In the genomic region with DNA sequence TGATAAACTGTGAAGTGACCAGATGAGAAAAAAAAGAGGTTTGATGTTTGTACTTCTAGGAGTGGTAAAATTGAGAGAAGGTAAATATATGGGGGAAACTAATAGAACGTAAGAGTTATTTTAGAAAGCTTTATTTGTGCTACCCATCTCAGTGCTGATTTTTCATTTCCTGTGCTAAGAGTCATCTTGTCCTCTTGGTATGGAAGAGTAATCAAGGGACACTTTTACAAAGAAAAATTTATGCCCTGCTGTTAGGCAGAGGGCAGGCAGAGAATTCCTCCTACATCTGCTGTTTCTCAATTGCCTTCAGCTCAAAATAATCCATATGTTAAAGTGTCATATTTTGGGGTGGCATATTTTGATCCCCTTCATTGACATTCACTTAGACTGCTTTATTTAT, we compare ENCODE assay signal across 17 cellular contexts. TPM values are rescaled to one million over a fixed set of nuclear protein-coding genes. Genes with fewer than 3 reads are reported as not detected.
DNase-seq lines count a peak whose midpoint lies in the region; ATAC-seq and TF ChIP-seq lines count a peak whose summit lies in the region.
"Had no signal": no experiment of that assay in that cellular context is flagged by ENCODE, and none has a peak within 500 bp of the region (broad histone marks: within the 10 kb centered on the region; RNA-seq: fewer than 3 reads in every experiment).

No MANE protein-coding gene starts in this region.

- DNase-seq in activated B cell treated with CpG ODN at 0.5 μM for 24 hours (no peak), left kidney (ENCODE audit: low read depth, low spot score) (peak; percentile 59), amygdala (lab: John Stamatoyannopoulos, UW) (no peak), NCI-H524 (lab: John Stamatoyannopoulos, UW) (no peak), chondrocyte (ENCODE audit: low spot score) (no peak)
- DNase-seq: 8988T; BE2C; CD4-positive, alpha-beta memory T cell; DMS153; DMS79; GDM1; H9 had no signal

- CTCF ChIA-PET in activated B cell treated with CpG ODN at 0.5 μM for 24 hours (lab: Charles Lee): interaction anchor here (0.7 to 1.3 kb wide), 3 partner anchors 15 to 117 kb away, joined by 3 read pairs; partner anchors contain the start of gene BMP2K

- H3K4me3 Mint-ChIP-seq in activated B cell treated with CpG ODN at 0.5 μM for 24 hours: no peak overlapping the region
- H3K4me3 Mint-ChIP-seq in stimulated activated memory B cell treated with anti-CD40 and anti-IgM and Interleukin-4, amounts not matched to agents 10 μg/mL and 1 μg/mL and 100 μg/mL, for 72 hours: no peak overlapping the region
- H3K4me3 Mint-ChIP-seq in chondrocyte (ENCODE audit: unreplicated experiment): no peak overlapping the region
- H3K4me3 Mint-ChIP-seq: CD14-positive monocyte; CD4-positive, alpha-beta memory T cell; H9; IgD-negative memory B cell had no signal

- no peak overlapping the region for H3K4me3 ChIP-seq in BLaER1

- no peaks in the 10 kb centered on the region for H4K20me1 ChIP-seq in BLaER1

- 0 out of 2 replicates have a peak, but pooled peaks cover 3% of the 10 kb centered on the region for H3K9me3 ChIP-seq in BLaER1
- H3K9me3 ChIP-seq: BE2C had no signal

- H3K9ac ChIP-seq in BLaER1: no peak overlapping the region

- H3K36me3 Mint-ChIP-seq in activated B cell treated with CpG ODN at 0.5 μM for 24 hours (ENCODE audit: low read depth) (no peaks in the 10 kb centered on the region), chondrocyte (ENCODE audit: low read depth) (no peaks in the 10 kb centered on the region)
- no peaks in the 10 kb centered on the region for H3K36me3 Mint-ChIP-seq in stimulated activated memory B cell treated with anti-CD40 and anti-IgM and Interleukin-4, amounts not matched to agents 10 μg/mL and 1 μg/mL and 100 μg/mL, for 72 hours
- H3K36me3 Mint-ChIP-seq: CD4-positive, alpha-beta memory T cell; IgD-negative memory B cell had no signal

- H3K27me3 ChIP-seq in BLaER1: no peaks in the 10 kb centered on the region
- H3K27me3 ChIP-seq: BE2C had no signal

- H3K27me3 Mint-ChIP-seq in activated B cell treated with CpG ODN at 0.5 μM for 24 hours: no peaks in the 10 kb centered on the region
- no peaks in the 10 kb centered on the region for H3K27me3 Mint-ChIP-seq in stimulated activated memory B cell treated with anti-CD40 and anti-IgM and Interleukin-4, amounts not matched to agents 10 μg/mL and 1 μg/mL and 100 μg/mL, for 72 hours
- H3K27me3 Mint-ChIP-seq in chondrocyte (ENCODE audit: low read depth): no peaks in the 10 kb centered on the region
- H3K27me3 Mint-ChIP-seq: CD4-positive, alpha-beta memory T cell; IgD-negative memory B cell had no signal

- peak overlapping the region; percentile 31 for H3K4me2 ChIP-seq in BLaER1

- H3K27ac Mint-ChIP-seq in activated B cell treated with CpG ODN at 0.5 μM for 24 hours: peak overlapping the region; percentile 56
- peak overlapping the region; percentile 50 for H3K27ac Mint-ChIP-seq in stimulated activated memory B cell treated with anti-CD40 and anti-IgM and Interleukin-4, amounts not matched to agents 10 μg/mL and 1 μg/mL and 100 μg/mL, for 72 hours
- no peak overlapping the region for H3K27ac Mint-ChIP-seq in chondrocyte (ENCODE audit: unreplicated experiment)
- H3K27ac Mint-ChIP-seq: H9, IgD-negative memory B cell had no signal

- H3K4me1 Mint-ChIP-seq in activated B cell treated with CpG ODN at 0.5 μM for 24 hours (peaks cover 37% of the 10 kb centered on the region), chondrocyte (ENCODE audit: low read depth) (no peaks in the 10 kb centered on the region)
- H3K4me1 Mint-ChIP-seq in stimulated activated memory B cell treated with anti-CD40 and anti-IgM and Interleukin-4, amounts not matched to agents 10 μg/mL and 1 μg/mL and 100 μg/mL, for 72 hours: peaks cover 23% of the 10 kb centered on the region

- no peaks in the 10 kb centered on the region for H3K36me3 ChIP-seq in BLaER1
- H3K36me3 ChIP-seq: BE2C had no signal

- POLR2A ChIA-PET in activated B cell treated with CpG ODN at 0.5 μM for 24 hours (lab: Charles Lee): interaction anchor here (0.5 to 1.5 kb wide), 6 partner anchors 11 to 80 kb away, joined by 3 to 6 read pairs (median 5); no protein-coding TSS in a partner anchor

- H3K9me3 Mint-ChIP-seq in activated B cell treated with CpG ODN at 0.5 μM for 24 hours (no peaks in the 10 kb centered on the region), chondrocyte (ENCODE audit: low read depth) (no peaks in the 10 kb centered on the region)
- H3K9me3 Mint-ChIP-seq in stimulated activated memory B cell treated with anti-CD40 and anti-IgM and Interleukin-4, amounts not matched to agents 10 μg/mL and 1 μg/mL and 100 μg/mL, for 72 hours: no peaks in the 10 kb centered on the region
- H3K9me3 Mint-ChIP-seq: CD14-positive monocyte; CD4-positive, alpha-beta memory T cell; H9; IgD-negative memory B cell had no signal

- H3K27ac ChIP-seq in BLaER1: no peak overlapping the region

- peak; percentile 61 for ATAC-seq in activated B cell treated with CpG ODN at 0.5 μM for 24 hours (ENCODE audit: low read depth)
- no peak for ATAC-seq in stimulated activated memory B cell treated with anti-CD40 and anti-IgM and Interleukin-4, amounts not matched to agents 10 μg/mL and 1 μg/mL and 100 μg/mL, for 72 hours
- ATAC-seq: HepG2 had no signal

- peaks cover 25% of the 10 kb centered on the region for H3K4me1 ChIP-seq in BLaER1
- H3K4me1 ChIP-seq: BE2C had no signal

- intact Hi-C loops in activated B cell treated with CpG ODN at 0.5 μM for 24 hours (cut with micrococcal nuclease): loop anchor here (1.0 kb wide), 1 partner anchor 9 kb away; no protein-coding TSS in a partner anchor

- TF ChIP-seq CTCF in activated B cell treated with CpG ODN at 0.5 μM for 24 hours (IDR thresholded peaks at IDR 0.05): no peak
- TF ChIP-seq CTCF in chondrocyte (IDR thresholded peaks at IDR 0.05): no peak

RNA-seq across cellular contexts. Expression of gene BMP2K, which starts 49.6 kb away (rescaled TPM):
- total RNA-seq in activated B cell treated with CpG ODN at 0.5 μM for 24 hours (112 and 135 TPM in 2 replicates), chondrocyte (18.3 to 21.7 TPM (median 20.8 TPM) in 3 replicates)
